In the genomic region with DNA sequence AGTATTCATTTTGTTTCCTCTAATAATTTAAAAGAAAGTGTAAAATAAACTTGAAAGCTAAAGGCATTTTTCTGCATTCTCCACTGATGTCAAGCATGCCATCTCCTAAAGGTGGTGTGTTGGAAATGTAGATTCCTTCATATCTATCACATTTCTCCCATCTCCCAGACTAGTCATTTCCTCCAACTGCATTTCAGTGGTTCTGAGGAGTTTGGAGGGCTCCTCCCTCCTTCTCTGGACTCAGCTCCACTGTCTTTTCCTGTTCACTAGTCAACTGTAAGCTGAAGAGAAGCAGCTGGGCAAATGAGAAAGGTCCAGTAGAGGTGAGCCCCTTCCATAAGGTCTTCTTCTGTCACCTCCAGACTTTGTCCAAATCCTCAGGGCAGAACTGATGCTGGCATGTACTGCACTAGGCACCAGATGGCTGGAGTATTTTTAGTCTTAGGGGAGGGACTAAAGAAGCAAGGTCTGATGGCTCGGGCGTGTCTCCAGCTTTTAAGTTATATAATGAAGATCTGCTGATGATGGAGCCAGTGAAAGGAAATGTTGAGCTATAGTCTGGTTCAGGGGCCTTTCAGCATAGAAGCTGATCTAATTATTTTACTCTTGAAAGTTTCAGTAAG, we compare ENCODE assay signal across 19 cellular contexts.
DNase-seq lines count a peak whose midpoint lies in the region; ATAC-seq and TF ChIP-seq lines count a peak whose summit lies in the region.
"Had no signal": no experiment of that assay in that cellular context is flagged by ENCODE, and none has a peak within 500 bp of the region (broad histone marks: within the 10 kb centered on the region; RNA-seq: fewer than 3 reads in every experiment).

No MANE protein-coding gene starts in this region.

- H3K27ac ChIP-seq in BLaER1: no peak overlapping the region
- H3K27ac ChIP-seq: adrenal gland, lower lobe of right lung, parathyroid adenoma, vagina had no signal

- no peak for TF ChIP-seq CTCF in foreskin fibroblast (IDR thresholded peaks at IDR 0.05; ENCODE audit: low read depth, low read length)

- H3K4me3 ChIP-seq in BLaER1: no peak overlapping the region
- no peak overlapping the region for H3K4me3 ChIP-seq in foreskin fibroblast (ENCODE audit: low read depth in 1 of 2, low read length in 2 of 2)
- H3K4me3 ChIP-seq: adrenal gland, K562, lower lobe of right lung, vagina had no signal

- no peak overlapping the region for H3K9ac ChIP-seq in BLaER1
- H3K9ac ChIP-seq: parathyroid adenoma had no signal

- DNase-seq in M059J (ENCODE audit: low read depth) (peak; percentile 2), RPMI8226 (peak; percentile 4), foreskin fibroblast (peak; percentile 4 to 36), NOMO-1 treated with DMSO at 0.1 percent for 48 hours (lab: John Stamatoyannopoulos, UW; ENCODE audit: unreplicated experiment) (no peak)
- no peak for DNase-seq in activated CD4-positive, CD25-positive, alpha-beta regulatory T cell (lab: John Stamatoyannopoulos, UW)
- DNase-seq in NK-92 treated with Interleukin-12 subunit alpha and Interleukin-12 subunit beta, amount 100 ng/mL, for 24 hours (lab: John Stamatoyannopoulos, UW): no peak
- DNase-seq: adrenal gland; lower lobe of right lung; naive thymus-derived CD4-positive, alpha-beta T cell; NCI-H1105 treated with DMSO at 0.1 percent for 48 hours; SHP77; stimulated activated CD4-positive, alpha-beta T cell treated with anti-CD3 and anti-CD28 coated beads, Interleukin-2, amount 100 ng/mL, for 48 hours; T-helper 2 cell had no signal

- no peaks in the 10 kb centered on the region for H4K20me1 ChIP-seq in BLaER1

- H3K36me3 ChIP-seq in BLaER1: no peaks in the 10 kb centered on the region
- H3K36me3 ChIP-seq: adrenal gland, lower lobe of right lung, vagina had no signal

- no peaks in the 10 kb centered on the region for H3K27me3 ChIP-seq in BLaER1
- H3K27me3 ChIP-seq: adrenal gland, vagina had no signal

- H3K4me2 ChIP-seq in BLaER1: peak overlapping the region; percentile 30

- peaks cover 9% of the 10 kb centered on the region for H3K4me1 ChIP-seq in BLaER1
- H3K4me1 ChIP-seq: adrenal gland, lower lobe of right lung, parathyroid adenoma, vagina had no signal

- ATAC-seq in GM18909 (IDR thresholded peaks at IDR 0.05; ENCODE audit: poor library complexity, unreplicated experiment): no peak
- ATAC-seq: activated CD4-positive, CD25-positive, alpha-beta regulatory T cell treated with anti-CD3 and anti-CD28 coated beads, Interleukin-2, amount 50 U/mL, for 24 hours; K562; lower lobe of right lung; naive thymus-derived CD4-positive, alpha-beta T cell had no signal

- H3K9me3 ChIP-seq in BLaER1: no peaks in the 10 kb centered on the region
- H3K9me3 ChIP-seq: adrenal gland, lower lobe of right lung, vagina had no signal

Comparison
In these comparisons a context has a peak if more than half of its experiments do, and no peak if none do; other contexts are left out.
1. DNase-seq: peak in M059J (single experiment), RPMI8226 (single experiment) and foreskin fibroblast (2 of 2); none in NOMO-1 treated with DMSO at 0.1 percent for 48 hours (single experiment), activated CD4-positive, CD25-positive, alpha-beta regulatory T cell (0 of 4) and NK-92 treated with Interleukin-12 subunit alpha and Interleukin-12 subunit beta, amount 100 ng/mL, for 24 hours (single experiment).